In the genomic region with DNA sequence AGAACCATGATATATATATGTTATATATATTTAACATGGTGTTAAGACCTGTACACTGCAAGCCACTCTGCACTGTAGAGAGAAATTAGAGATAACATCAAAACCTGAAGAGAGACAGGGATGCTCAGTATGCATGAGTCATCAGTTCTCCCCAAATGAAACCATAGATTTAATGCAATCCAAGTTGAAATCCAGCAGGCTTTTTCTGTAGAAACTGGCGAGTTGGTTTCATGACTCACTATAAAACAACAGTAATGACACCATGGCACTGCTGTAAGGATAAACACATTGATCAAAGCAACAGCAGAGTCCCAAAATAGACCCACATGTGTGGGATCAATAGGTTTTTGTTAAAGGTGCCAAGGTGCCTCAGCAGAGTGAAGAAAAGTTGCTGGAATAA, we compare ENCODE assay signal across 16 cellular contexts.
A peak's percentile ranks its signal among the peaks of the same experiment; 100 is the strongest.
DNase-seq lines count a peak whose midpoint lies in the region; ATAC-seq and TF ChIP-seq lines count a peak whose summit lies in the region.
"Had no signal": no experiment of that assay in that cellular context is flagged by ENCODE, and none has a peak within 500 bp of the region (broad histone marks: within the 10 kb centered on the region; RNA-seq: fewer than 3 reads in every experiment).

No MANE protein-coding gene starts in this region.

- CTCF ChIA-PET in A673 (lab: Charles Lee), result no interaction called here
- CTCF ChIA-PET in CD8-positive, alpha-beta T cell (lab: Charles Lee), result no interaction called here

- intact Hi-C loops in A673 (cut with micrococcal nuclease; ENCODE audit: unreplicated experiment) (no loop called here), testis (cut with DNase I; ENCODE audit: low total_unique reads) (no loop called here), vagina (cut with DNase I) (no loop called here)
- intact Hi-C loops in CD8-positive, alpha-beta T cell (cut with DNase I, micrococcal nuclease), result no loop called here

- H3K27me3 Mint-ChIP-seq in CD8-positive, alpha-beta T cell (ENCODE audit: low read depth), result no peaks in the 10 kb centered on the region
- H3K27me3 Mint-ChIP-seq: activated CD4-positive, alpha-beta T cell treated with anti-CD3 and anti-CD28 coated beads, Interleukin-2, amount 10 ng/mL, durations not matched to agents 24 days and 14 days; effector memory CD8-positive, alpha-beta T cell had no signal

- no TSS peak for BruUV-seq in A673 (replicated peaks; lab: Mats Ljungman, UMichigan)

- H3K27ac ChIP-seq in A673 (ENCODE audit: low read depth, low read length, poor library complexity, severe bottlenecking) (no peak overlapping the region), testis (no peak overlapping the region), vagina (no peak overlapping the region)
- no peak overlapping the region for H3K27ac ChIP-seq in CD8-positive, alpha-beta T cell (ENCODE audit: low read depth, low read length)
- H3K27ac ChIP-seq: BLaER1, cardiac muscle cell, pancreas, suprapubic skin had no signal

- H3K27me3 ChIP-seq in A673 (replicated peaks; ENCODE audit: insufficient read depth, low read depth, low read length, poor library complexity), result no peaks in the 10 kb centered on the region
- no peaks in the 10 kb centered on the region for H3K27me3 ChIP-seq in CD8-positive, alpha-beta T cell (ENCODE audit: insufficient read depth, low read length)
- H3K27me3 ChIP-seq in testis, result no peaks in the 10 kb centered on the region
- H3K27me3 ChIP-seq in vagina, result no peaks in the 10 kb centered on the region
- H3K27me3 ChIP-seq: BLaER1, cardiac muscle cell, pancreas, suprapubic skin had no signal

- H3K4me1 ChIP-seq in A673 (ENCODE audit: insufficient read depth, low read length, poor library complexity, severe bottlenecking) (peaks cover 10% of the 10 kb centered on the region), testis (peaks cover 15% of the 10 kb centered on the region), vagina (peaks cover 22% of the 10 kb centered on the region)
- peaks cover 11% of the 10 kb centered on the region for H3K4me1 ChIP-seq in CD8-positive, alpha-beta T cell (ENCODE audit: insufficient read depth, low read length)
- H3K4me1 ChIP-seq: pancreas had no signal

- H3K9me3 ChIP-seq in A673 (ENCODE audit: low read depth, low read length, poor library complexity, severe bottlenecking), result peaks cover 5% of the 10 kb centered on the region
- no peaks in the 10 kb centered on the region for H3K9me3 ChIP-seq in CD8-positive, alpha-beta T cell (ENCODE audit: low read length)
- no peaks in the 10 kb centered on the region for H3K9me3 ChIP-seq in testis
- H3K9me3 ChIP-seq in vagina, result no peaks in the 10 kb centered on the region
- H3K9me3 ChIP-seq: pancreas, suprapubic skin had no signal

- DNase-seq in A673 (ENCODE audit: low spot score) (peak; percentile 37), GM04503 (ENCODE audit: low read depth) (peak; percentile 46), fibroblast of the aortic adventitia (ENCODE audit: low read depth) (peak; percentile 22), testis (no peak), LoVo (ENCODE audit: low spot score) (no peak), vagina (ENCODE audit: extremely low spot score in 2 of 2) (no peak)
- no peak for DNase-seq in CD8-positive, alpha-beta T cell
- DNase-seq: activated CD4-positive, alpha-beta T cell treated with anti-CD3 and anti-CD28 coated beads, Interleukin-2, amount 10 ng/mL, durations not matched to agents 24 days and 14 days; effector memory CD8-positive, alpha-beta T cell; left cardiac atrium; NCI-H526 treated with DMSO at 0.1 percent for 48 hours had no signal

- peak; percentile 90 for ATAC-seq in SK-N-SH treated with all-trans-retinoic acid at 6 μM for 48 hours
- ATAC-seq in CD8-positive, alpha-beta T cell, result no peak
- ATAC-seq: effector memory CD8-positive, alpha-beta T cell; left cardiac atrium; pancreas had no signal

- POLR2A ChIA-PET in A673 (lab: Charles Lee; ENCODE audit: low non-redundant PET), result no interaction called here
- POLR2A ChIA-PET in CD8-positive, alpha-beta T cell (lab: Charles Lee), result interaction anchor here (0.7 kb wide), 1 partner anchor 908 kb away, joined by 3 read pairs; no protein-coding TSS in a partner anchor

- no peak for TF ChIP-seq CTCF in A673 (conservative IDR thresholded peaks at IDR 0.05; ENCODE audit: low read depth, low read length)
- no peak for TF ChIP-seq CTCF in fibroblast of the aortic adventitia (IDR thresholded peaks at IDR 0.05; ENCODE audit: insufficient read depth, low read length)
- TF ChIP-seq CTCF in CD8-positive, alpha-beta T cell (IDR thresholded peaks at IDR 0.05), result no peak
- TF ChIP-seq CTCF in testis (IDR thresholded peaks at IDR 0.05), result no peak
- TF ChIP-seq CTCF in vagina (IDR thresholded peaks at IDR 0.05), result no peak

- H3K27ac Mint-ChIP-seq in CD8-positive, alpha-beta T cell, result no peak overlapping the region
- H3K27ac Mint-ChIP-seq: activated CD4-positive, alpha-beta T cell treated with anti-CD3 and anti-CD28 coated beads, Interleukin-2, amount 10 ng/mL, durations not matched to agents 24 days and 14 days; effector memory CD8-positive, alpha-beta T cell had no signal

- TF ChIP-seq POLR2A in testis (IDR thresholded peaks at IDR 0.05) (no peak), vagina (IDR thresholded peaks at IDR 0.05) (no peak)

- no peaks in the 10 kb centered on the region for H3K9me3 Mint-ChIP-seq in CD8-positive, alpha-beta T cell
- H3K9me3 Mint-ChIP-seq: activated CD4-positive, alpha-beta T cell treated with anti-CD3 and anti-CD28 coated beads, Interleukin-2, amount 10 ng/mL, durations not matched to agents 24 days and 14 days; effector memory CD8-positive, alpha-beta T cell had no signal

- H3K36me3 ChIP-seq in A673 (ENCODE audit: insufficient read depth, low read length, poor library complexity, severe bottlenecking) (no peaks in the 10 kb centered on the region), testis (ENCODE audit: low read depth, missing control alignments) (no peaks in the 10 kb centered on the region), vagina (no peaks in the 10 kb centered on the region)
- no peaks in the 10 kb centered on the region for H3K36me3 ChIP-seq in CD8-positive, alpha-beta T cell (ENCODE audit: insufficient read depth, low read length)
- H3K36me3 ChIP-seq: cardiac muscle cell, pancreas, suprapubic skin had no signal

- H3K36me3 Mint-ChIP-seq in CD8-positive, alpha-beta T cell, result no peaks in the 10 kb centered on the region

- 94 to 97% methylated on average over 1 of the region's 1 CpG for WGBS in testis, 2 donors

- H3K4me3 ChIP-seq in A673 (ENCODE audit: low read depth, low read length, poor library complexity, severe bottlenecking) (no peak overlapping the region), fibroblast of the aortic adventitia (ENCODE audit: low read depth, low read length) (no peak overlapping the region), testis (no peak overlapping the region), vagina (no peak overlapping the region)
- H3K4me3 ChIP-seq in CD8-positive, alpha-beta T cell (ENCODE audit: low read depth, low read length), result no peak overlapping the region
- H3K4me3 ChIP-seq: BLaER1, cardiac muscle cell, suprapubic skin had no signal

- peaks cover 7% of the 10 kb centered on the region for H3K4me1 Mint-ChIP-seq in CD8-positive, alpha-beta T cell (ENCODE audit: low read depth)

- H3K4me3 Mint-ChIP-seq in CD8-positive, alpha-beta T cell, result no peak overlapping the region
- H3K4me3 Mint-ChIP-seq: activated CD4-positive, alpha-beta T cell treated with anti-CD3 and anti-CD28 coated beads, Interleukin-2, amount 10 ng/mL, durations not matched to agents 24 days and 14 days; effector memory CD8-positive, alpha-beta T cell had no signal

TF ChIP-seq in SK-N-SH treated with all-trans-retinoic acid at 6 μM for 48 hours, 23 proteins besides CTCF, POLR2A, EP300 and RAD21:
- TF ChIP-seq ISL1 (CRISPR knock-in tag; IDR thresholded peaks at IDR 0.05) (peak; percentile 65), ZNF565 (CRISPR knock-in tag; conservative IDR thresholded peaks at IDR 0.05; ENCODE audit: low read depth) (no peak), ZFP3 (CRISPR knock-in tag; IDR thresholded peaks at IDR 0.05) (0 out of 2 replicates have a peak, but pooled peaks have one; percentile 27), GLIS3 (CRISPR knock-in tag; IDR thresholded peaks at IDR 0.05) (0 out of 2 replicates have a peak, but pooled peaks have one; percentile 34)
- TF ChIP-seq, protein P1, sequence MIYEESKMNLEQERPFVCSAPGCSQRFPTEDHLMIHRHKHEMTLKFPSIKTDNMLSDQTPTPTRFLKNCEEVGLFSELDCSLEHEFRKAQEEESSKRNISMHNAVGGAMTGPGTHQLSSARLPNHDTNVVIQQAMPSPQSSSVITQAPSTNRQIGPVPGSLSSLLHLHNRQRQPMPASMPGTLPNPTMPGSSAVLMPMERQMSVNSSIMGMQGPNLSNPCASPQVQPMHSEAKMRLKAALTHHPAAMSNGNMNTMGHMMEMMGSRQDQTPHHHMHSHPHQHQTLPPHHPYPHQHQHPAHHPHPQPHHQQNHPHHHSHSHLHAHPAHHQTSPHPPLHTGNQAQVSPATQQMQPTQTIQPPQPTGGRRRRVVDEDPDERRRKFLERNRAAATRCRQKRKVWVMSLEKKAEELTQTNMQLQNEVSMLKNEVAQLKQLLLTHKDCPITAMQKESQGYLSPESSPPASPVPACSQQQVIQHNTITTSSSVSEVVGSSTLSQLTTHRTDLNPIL (CRISPR knock-in tag; IDR thresholded peaks at IDR 0.05; ENCODE audit: low read depth), result 0 out of 2 replicates have a peak, but pooled peaks have one; percentile 32

Comparison
In these comparisons a context has a peak if more than half of its experiments do, and no peak if none do; other contexts are left out.
1. DNase-seq: peak in A673 (single experiment), GM04503 (single experiment) and fibroblast of the aortic adventitia (single experiment); none in CD8-positive, alpha-beta T cell (0 of 7), testis (single experiment), LoVo (single experiment) and vagina (0 of 2).